ENCODE assay signal across 13 cellular contexts in the genomic region with DNA sequence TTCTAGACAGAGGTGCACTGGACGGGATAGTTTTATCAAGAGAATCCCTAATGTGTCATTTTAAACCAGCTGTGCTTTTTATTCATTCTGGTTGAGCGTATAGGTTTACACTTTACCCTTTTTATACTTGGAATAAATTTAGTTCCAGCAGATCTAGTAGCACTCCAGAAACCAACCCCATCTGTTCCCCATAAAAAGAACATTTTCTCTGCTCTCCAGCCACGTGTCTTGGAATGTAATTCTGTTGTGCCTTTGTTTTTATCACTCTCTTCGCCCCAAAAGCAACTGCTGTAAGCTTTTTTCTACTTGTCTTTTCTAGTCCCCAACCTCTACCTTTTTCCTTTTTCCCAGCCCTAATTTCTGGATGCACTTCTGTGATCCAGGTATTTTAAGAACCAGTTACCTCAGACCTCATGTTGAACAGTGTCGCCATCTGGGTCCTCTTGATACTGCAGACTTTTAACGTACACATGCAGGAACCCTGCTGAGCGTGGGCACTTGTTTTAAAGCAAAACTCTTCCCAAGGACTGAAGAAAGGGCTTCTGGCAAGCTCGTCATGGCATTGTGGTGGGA. TPM values are rescaled to one million over a fixed set of nuclear protein-coding genes. Genes with fewer than 3 reads are reported as not detected.
DNase-seq lines count a peak whose midpoint lies in the region; ATAC-seq and TF ChIP-seq lines count a peak whose summit lies in the region.
"Had no signal": no experiment of that assay in that cellular context is flagged by ENCODE, and none has a peak within 500 bp of the region (broad histone marks: within the 10 kb centered on the region; RNA-seq: fewer than 3 reads in every experiment).

No MANE protein-coding gene starts in this region.

- DNase-seq in HFF-Myc (ENCODE audit: extremely low read depth, low read depth) = peak; percentile 24
- DNase-seq in cerebellar cortex (ENCODE audit: low spot score) = peak; percentile 54
- DNase-seq in middle frontal gyrus (ENCODE audit: extremely low spot score, low spot score) = peak; percentile 6
- no peak for DNase-seq in stimulated activated effector memory CD8-positive, alpha-beta T cell treated with anti-CD3 and anti-CD28 coated beads, Interleukin-12 subunit alpha, Interleukin-12 subunit beta, amount 100 ng/mL, for 72 hours (ENCODE audit: low spot score in 2 of 2)
- DNase-seq in NCI-H526 (lab: John Stamatoyannopoulos, UW) = no peak
- no peak for DNase-seq in immature natural killer cell
- DNase-seq: CD8-positive, alpha-beta T cell; NCI-H1048; NCI-H146; NCI-H446; NCI-H82 had no signal

- no peak overlapping the region for H3K4me3 Mint-ChIP-seq in stimulated activated effector memory CD8-positive, alpha-beta T cell treated with anti-CD3 and anti-CD28 coated beads, Interleukin-12 subunit alpha, Interleukin-12 subunit beta, amount 100 ng/mL, for 72 hours
- no peak overlapping the region for H3K4me3 Mint-ChIP-seq in immature natural killer cell
- H3K4me3 Mint-ChIP-seq: CD8-positive, alpha-beta T cell had no signal

- no peak for ATAC-seq in stimulated activated effector memory CD8-positive, alpha-beta T cell treated with anti-CD3 and anti-CD28 coated beads, Interleukin-12 subunit alpha, Interleukin-12 subunit beta, amount 100 ng/mL, for 72 hours
- ATAC-seq in GM19463 (IDR thresholded peaks at IDR 0.05; ENCODE audit: unreplicated experiment) = no peak
- ATAC-seq: CD8-positive, alpha-beta T cell had no signal

- H3K27ac Mint-ChIP-seq in stimulated activated effector memory CD8-positive, alpha-beta T cell treated with anti-CD3 and anti-CD28 coated beads, Interleukin-12 subunit alpha, Interleukin-12 subunit beta, amount 100 ng/mL, for 72 hours = peak overlapping the region; percentile 32
- H3K27ac Mint-ChIP-seq in immature natural killer cell = no peak overlapping the region
- H3K27ac Mint-ChIP-seq: CD8-positive, alpha-beta T cell had no signal

- H3K36me3 Mint-ChIP-seq in stimulated activated effector memory CD8-positive, alpha-beta T cell treated with anti-CD3 and anti-CD28 coated beads, Interleukin-12 subunit alpha, Interleukin-12 subunit beta, amount 100 ng/mL, for 72 hours = no peaks in the 10 kb centered on the region
- H3K36me3 Mint-ChIP-seq in immature natural killer cell = no peaks in the 10 kb centered on the region

- no peak overlapping the region for H3K4me3 ChIP-seq in HFF-Myc (replicated peaks; ENCODE audit: low read depth, low read length)
- H3K4me3 ChIP-seq: HAP-1 had no signal

- no peaks in the 10 kb centered on the region for H3K9me3 Mint-ChIP-seq in stimulated activated effector memory CD8-positive, alpha-beta T cell treated with anti-CD3 and anti-CD28 coated beads, Interleukin-12 subunit alpha, Interleukin-12 subunit beta, amount 100 ng/mL, for 72 hours
- H3K9me3 Mint-ChIP-seq in immature natural killer cell = no peaks in the 10 kb centered on the region
- H3K9me3 Mint-ChIP-seq: CD8-positive, alpha-beta T cell had no signal

- peaks cover 0 to 2% (median 0%) of the 10 kb centered on the region in 3 donors for H3K27me3 Mint-ChIP-seq in immature natural killer cell (ENCODE audit: low read depth in 3 of 3)

- H3K4me1 Mint-ChIP-seq in stimulated activated effector memory CD8-positive, alpha-beta T cell treated with anti-CD3 and anti-CD28 coated beads, Interleukin-12 subunit alpha, Interleukin-12 subunit beta, amount 100 ng/mL, for 72 hours = no peaks in the 10 kb centered on the region
- H3K4me1 Mint-ChIP-seq in immature natural killer cell = no peaks in the 10 kb centered on the region

- no peak for TF ChIP-seq CTCF in HFF-Myc (IDR thresholded peaks at IDR 0.05; ENCODE audit: low read depth, low read length, missing control alignments)

RNA-seq across cellular contexts. Expression of a gene that starts 5.8 kb away (rescaled TPM):
- polyA plus RNA-seq in immature natural killer cell = 10 to 100 TPM in 1 of 3 donors, 1 to 10 TPM in 2; 2.9 to 19.6 (median 6.9) TPM

RNA-seq across cellular contexts. Expression of a gene that starts 36.7 kb away (rescaled TPM):
- under 1 TPM; 0.02 to 0.39 (median 0.04) TPM for polyA plus RNA-seq in immature natural killer cell

Comparison
In these comparisons a context has a peak if more than half of its experiments do, and no peak if none do; other contexts are left out.
1. DNase-seq: peak in HFF-Myc (single experiment), cerebellar cortex (single experiment) and middle frontal gyrus (single experiment); none in stimulated activated effector memory CD8-positive, alpha-beta T cell treated with anti-CD3 and anti-CD28 coated beads, Interleukin-12 subunit alpha, Interleukin-12 subunit beta, amount 100 ng/mL, for 72 hours (0 of 2), NCI-H526 (0 of 2) and immature natural killer cell (0 of 3).